22 cellular contexts compared by ENCODE assay signal in the genomic region with DNA sequence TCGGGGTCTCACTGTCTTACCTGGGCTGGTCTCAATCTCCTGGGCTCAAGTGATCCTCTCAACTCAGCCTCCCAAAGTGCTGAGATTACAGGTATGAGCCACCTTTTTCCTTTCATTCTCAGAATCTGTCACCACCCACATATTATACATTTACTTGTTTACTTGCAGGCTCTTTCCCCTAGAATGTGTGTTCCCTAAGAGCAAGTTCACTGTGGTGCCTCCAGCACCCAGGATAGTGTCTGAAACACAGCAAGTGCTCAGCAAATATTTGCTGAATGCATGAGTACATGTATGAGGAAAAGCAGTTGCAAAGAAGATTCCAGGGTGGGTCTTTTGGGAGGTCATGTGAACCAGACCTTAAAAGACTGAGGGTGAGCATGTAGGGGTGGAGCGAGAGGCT.
A peak's percentile ranks its signal among the peaks of the same experiment; 100 is the strongest.
DNase-seq lines count a peak whose midpoint lies in the region; ATAC-seq and TF ChIP-seq lines count a peak whose summit lies in the region.
"Had no signal": no experiment of that assay in that cellular context is flagged by ENCODE, and none has a peak within 500 bp of the region (broad histone marks: within the 10 kb centered on the region; RNA-seq: fewer than 3 reads in every experiment).

No MANE protein-coding gene starts in this region.

- no peak overlapping the region for H3K27ac Mint-ChIP-seq in activated CD4-positive, alpha-beta T cell treated with anti-CD3 and anti-CD28 coated beads for 36 hours
- H3K27ac Mint-ChIP-seq in progenitor cell of endocrine pancreas, result peak overlapping the region; percentile 39

- TF ChIP-seq POLR2A in uterus (IDR thresholded peaks at IDR 0.05), result no peak

- POLR2A ChIA-PET in activated CD4-positive, alpha-beta T cell treated with anti-CD3 and anti-CD28 coated beads for 36 hours (lab: Charles Lee), result interaction anchor here (0.6 kb wide), 1 partner anchor 55 kb away, joined by 4 read pairs; no protein-coding TSS in a partner anchor

- H3K27me3 ChIP-seq in brain microvascular endothelial cell (replicated peaks) (no peaks in the 10 kb centered on the region), uterus (no peaks in the 10 kb centered on the region)
- H3K27me3 ChIP-seq: Peyer's patch, right atrium auricular region, transverse colon had no signal

- H3K27me3 Mint-ChIP-seq in activated CD4-positive, alpha-beta T cell treated with anti-CD3 and anti-CD28 coated beads for 36 hours, result no peaks in the 10 kb centered on the region
- H3K27me3 Mint-ChIP-seq in progenitor cell of endocrine pancreas, result peaks cover 3% of the 10 kb centered on the region

- H3K27ac ChIP-seq in brain microvascular endothelial cell, result no peak overlapping the region
- no peak overlapping the region for H3K27ac ChIP-seq in uterus
- H3K27ac ChIP-seq: right atrium auricular region, transverse colon had no signal

- intact Hi-C loops in activated CD4-positive, alpha-beta T cell treated with anti-CD3 and anti-CD28 coated beads for 36 hours (cut with DNase I, micrococcal nuclease), result loop anchor here (2.0 to 10.0 kb wide), 3 partner anchors 89 to 169 kb away; partner anchors contain the start of gene RGCC (in 1 of the 2)
- intact Hi-C loops in uterus (cut with DNase I; ENCODE audit: low total_unique reads), result no loop called here

- H3K4me3 ChIP-seq in brain microvascular endothelial cell (ENCODE audit: low read depth, low read length), result no peak overlapping the region
- H3K4me3 ChIP-seq in uterus, result no peak overlapping the region
- H3K4me3 ChIP-seq: Peyer's patch, right atrium auricular region, transverse colon had no signal

- H3K4me1 ChIP-seq in uterus, result no peaks in the 10 kb centered on the region
- H3K4me1 ChIP-seq: Peyer's patch, right atrium auricular region, transverse colon had no signal

- no peak for DNase-seq in activated CD4-positive, alpha-beta T cell treated with anti-CD3 and anti-CD28 coated beads for 36 hours
- no peak for DNase-seq in activated CD4-positive, alpha-beta T cell treated with anti-CD3 and anti-CD28 coated beads, Interleukin-2, amount 50 U/mL, for 48 hours
- DNase-seq in NCI-H69 (lab: John Stamatoyannopoulos, UW) (peak; percentile 13), progenitor cell of endocrine pancreas (ENCODE audit: low spot score, unreplicated experiment) (no peak), brain microvascular endothelial cell (no peak), anterior cingulate cortex (lab: John Stamatoyannopoulos, UW) (no peak), uterus (no peak)
- DNase-seq: activated CD4-positive, alpha-beta T cell treated with anti-CD3 and anti-CD28 coated beads, Interleukin-2, amount 50 U/mL, for 4 hours; activated effector memory CD4-positive, alpha-beta T cell treated with Interleukin-2 at 50 U/mL for 16 hours; C1 segment of cervical spinal cord; cerebellar nuclear complex; DMS79; effector memory CD4-positive, alpha-beta T cell; left ventricle myocardium superior; MM.1S; nucleus accumbens; Peyer's patch; stimulated activated naive CD4-positive, alpha-beta T cell; transverse colon had no signal

- no peaks in the 10 kb centered on the region for H3K36me3 ChIP-seq in brain microvascular endothelial cell (replicated peaks)
- no peaks in the 10 kb centered on the region for H3K36me3 ChIP-seq in uterus
- H3K36me3 ChIP-seq: Peyer's patch, right atrium auricular region, transverse colon had no signal

- no peak for TF ChIP-seq CTCF in progenitor cell of endocrine pancreas (IDR thresholded peaks at IDR 0.05; ENCODE audit: unreplicated experiment)
- no peak for TF ChIP-seq CTCF in brain microvascular endothelial cell (IDR thresholded peaks at IDR 0.05; ENCODE audit: low read depth, low read length, missing control alignments)
- TF ChIP-seq CTCF in uterus (IDR thresholded peaks at IDR 0.05), result no peak

- peak; percentile 47 for ATAC-seq in activated CD4-positive, alpha-beta T cell treated with anti-CD3 and anti-CD28 coated beads for 36 hours
- ATAC-seq in GM21528 (IDR thresholded peaks at IDR 0.05; ENCODE audit: low FRiP score, unreplicated experiment), result peak; percentile 22
- ATAC-seq: left ventricle myocardium superior, SK-N-SH treated with all-trans-retinoic acid at 6 μM for 48 hours had no signal

- peaks cover 6% of the 10 kb centered on the region for H3K4me1 Mint-ChIP-seq in activated CD4-positive, alpha-beta T cell treated with anti-CD3 and anti-CD28 coated beads for 36 hours
- peaks cover 2% of the 10 kb centered on the region for H3K4me1 Mint-ChIP-seq in progenitor cell of endocrine pancreas (ENCODE audit: low read depth)

- CTCF ChIA-PET in activated CD4-positive, alpha-beta T cell treated with anti-CD3 and anti-CD28 coated beads for 36 hours (lab: Charles Lee), result interaction anchor here (0.9 kb wide), 1 partner anchor 89 kb away, joined by 4 read pairs; no protein-coding TSS in a partner anchor

- no peaks in the 10 kb centered on the region for H3K9me3 ChIP-seq in uterus
- H3K9me3 ChIP-seq: Peyer's patch, right atrium auricular region, transverse colon had no signal

- in situ Hi-C loops in brain microvascular endothelial cell (cut with HindIII; ENCODE audit: low pct_ligation_motif_present, low sequenced_read_pairs), result no loop called here

- no peak overlapping the region for H3K4me3 Mint-ChIP-seq in activated CD4-positive, alpha-beta T cell treated with anti-CD3 and anti-CD28 coated beads for 36 hours
- H3K4me3 Mint-ChIP-seq in progenitor cell of endocrine pancreas (ENCODE audit: low read depth), result no peak overlapping the region

- H3K36me3 Mint-ChIP-seq in activated CD4-positive, alpha-beta T cell treated with anti-CD3 and anti-CD28 coated beads for 36 hours (ENCODE audit: low read depth), result no peaks in the 10 kb centered on the region
- no peaks in the 10 kb centered on the region for H3K36me3 Mint-ChIP-seq in progenitor cell of endocrine pancreas (ENCODE audit: insufficient read depth)

- no peaks in the 10 kb centered on the region for H3K9me3 Mint-ChIP-seq in activated CD4-positive, alpha-beta T cell treated with anti-CD3 and anti-CD28 coated beads for 36 hours (ENCODE audit: low read depth)
- no peaks in the 10 kb centered on the region for H3K9me3 Mint-ChIP-seq in progenitor cell of endocrine pancreas (ENCODE audit: low read depth)
